In genomic region chr18:54946149-54946581, GRCh38 we compare ENCODE assay signal across 1 cellular context.
TF ChIP-seq lines count a peak whose summit lies in the region.

No MANE protein-coding gene starts in this region.

TF ChIP-seq in K562, 482 proteins besides CTCF, POLR2A, EP300 and RAD21 (continued from another document and continues in another):
- TF ChIP-seq ZMIZ1 (IDR thresholded peaks at IDR 0.05; ENCODE audit: low read depth in 2 of 2, low read length in 2 of 2), result no peak
- no peak for TF ChIP-seq SNIP1 (IDR thresholded peaks at IDR 0.05; ENCODE audit: low read depth)
- peak; percentile 72 for TF ChIP-seq LEF1 (IDR thresholded peaks at IDR 0.05)
- no peak for TF ChIP-seq ATF1 (CRISPR knock-in tag; IDR thresholded peaks at IDR 0.05)
- peak; percentile 60 for TF ChIP-seq ATF1 (tag; IDR thresholded peaks at IDR 0.05)
- TF ChIP-seq CHAMP1 (IDR thresholded peaks at IDR 0.05), result no peak
- TF ChIP-seq ZC3H11A (IDR thresholded peaks at IDR 0.05; ENCODE audit: low read depth, low read length), result no peak
- TF ChIP-seq SIX5 (IDR thresholded peaks at IDR 0.05; ENCODE audit: borderline replicate concordance in 1 of 2, insufficient read depth in 1 of 2, low read depth in 1 of 2, low read length in 2 of 2), result no peak
- TF ChIP-seq MYNN (IDR thresholded peaks at IDR 0.05), result 0 out of 2 replicates have a peak, but pooled peaks have one; percentile 39
- TF ChIP-seq MYNN (CRISPR knock-in tag; IDR thresholded peaks at IDR 0.05), result no peak
- no peak for TF ChIP-seq ZNF79 (CRISPR knock-in tag; IDR thresholded peaks at IDR 0.05; ENCODE audit: low read depth)
- no peak for TF ChIP-seq ZBTB1 (CRISPR knock-in tag; IDR thresholded peaks at IDR 0.05; ENCODE audit: borderline replicate concordance, low read depth)
- TF ChIP-seq NONO (IDR thresholded peaks at IDR 0.05; ENCODE audit: low read depth in 2 of 2, low read length in 1 of 2), result no peak
- no peak for TF ChIP-seq IRF1 (CRISPR knock-in tag; IDR thresholded peaks at IDR 0.05; ENCODE audit: borderline replicate concordance)
- TF ChIP-seq SMAD1 (IDR thresholded peaks at IDR 0.05; ENCODE audit: low read depth, low read length, partially characterized antibody), result no peak
- TF ChIP-seq POLR2H (tag; IDR thresholded peaks at IDR 0.05; ENCODE audit: low read depth), result peak; percentile 5; the same call in 1 of the 2 replicates
- TF ChIP-seq MYBL2 (IDR thresholded peaks at IDR 0.05; ENCODE audit: low read depth), result no peak
- TF ChIP-seq MYBL2 (CRISPR knock-in tag; IDR thresholded peaks at IDR 0.05; ENCODE audit: borderline replicate concordance), result no peak
- TF ChIP-seq NR2C1 (IDR thresholded peaks at IDR 0.05), result peak; percentile 49
- peak; percentile 61; the same call in 1 of the 2 replicates for TF ChIP-seq NR2C1 (tag; IDR thresholded peaks at IDR 0.05)
- TF ChIP-seq ZNF592 (IDR thresholded peaks at IDR 0.05), result peak; percentile 60; the same call in 1 of the 2 replicates
- TF ChIP-seq BRCA1 (IDR thresholded peaks at IDR 0.05), result no peak
- TF ChIP-seq BRCA1 (CRISPR knock-in tag; IDR thresholded peaks at IDR 0.05), result no peak
- TF ChIP-seq GABPA (tag; conservative IDR thresholded peaks at IDR 0.05; ENCODE audit: low read depth), result peak; percentile 42
- no peak for TF ChIP-seq MAX (CRISPR knock-in tag; IDR thresholded peaks at IDR 0.05)
- no peak for TF ChIP-seq ZNF134 (CRISPR knock-in tag; conservative IDR thresholded peaks at IDR 0.05)
- TF ChIP-seq CBX2 (IDR thresholded peaks at IDR 0.05; ENCODE audit: insufficient read depth, low read length, poor library complexity, severe bottlenecking), result no peak
- TF ChIP-seq ARID3A (IDR thresholded peaks at IDR 0.05; ENCODE audit: borderline replicate concordance, low read depth, low read length), result peak; percentile 69; the same call in 1 of the 2 replicates
- no peak for TF ChIP-seq CHCHD3 (CRISPR knock-in tag; IDR thresholded peaks at IDR 0.05)
- TF ChIP-seq VEZF1 (CRISPR knock-in tag; IDR thresholded peaks at IDR 0.05), result peak; percentile 55
- peak; percentile 89 for TF ChIP-seq CEBPB (tag; IDR thresholded peaks at IDR 0.05)
- TF ChIP-seq CBX3 (IDR thresholded peaks at IDR 0.05; ENCODE audit: borderline replicate concordance in 1 of 2, low read length in 2 of 2), result 0 out of 3 replicates have a peak, but pooled peaks of 1 of the 2 experiments have one; percentile 27
- peak; percentile 80 for TF ChIP-seq ARID1B (IDR thresholded peaks at IDR 0.05)
- TF ChIP-seq HIVEP1 (CRISPR knock-in tag; IDR thresholded peaks at IDR 0.05), result no peak
- no peak for TF ChIP-seq XRCC5 (IDR thresholded peaks at IDR 0.05; ENCODE audit: low read depth, low read length)
- 0 out of 2 replicates have a peak, but pooled peaks have one; percentile 31 for TF ChIP-seq SOX6 (IDR thresholded peaks at IDR 0.05)
- no peak for TF ChIP-seq E2F5 (CRISPR knock-in tag; IDR thresholded peaks at IDR 0.05)
- TF ChIP-seq E2F3 (CRISPR knock-in tag; IDR thresholded peaks at IDR 0.05), result no peak
- peak; percentile 45; the same call in 1 of the 2 replicates for TF ChIP-seq FOXM1 (IDR thresholded peaks at IDR 0.05; ENCODE audit: low read depth)
- TF ChIP-seq FOXM1 (CRISPR knock-in tag; IDR thresholded peaks at IDR 0.05; ENCODE audit: low read depth), result no peak
- TF ChIP-seq FOXK2 (conservative IDR thresholded peaks at IDR 0.05 in 1 of 2, IDR thresholded peaks at IDR 0.05 in 1 of 2; ENCODE audit: low read depth in 2 of 2), result 0 out of 4 replicates have a peak, but pooled peaks of 1 of the 2 experiments have one; percentile 35
- no peak for TF ChIP-seq ZNF3 (CRISPR knock-in tag; IDR thresholded peaks at IDR 0.05)
- TF ChIP-seq ZBTB2 (IDR thresholded peaks at IDR 0.05), result no peak; the same call in 1 of the 2 replicates
- TF ChIP-seq TSC22D4 (tag; IDR thresholded peaks at IDR 0.05), result no peak
- TF ChIP-seq STAT5A (IDR thresholded peaks at IDR 0.05; ENCODE audit: borderline replicate concordance, low read length), result no peak
- no peak for TF ChIP-seq ZNF57 (CRISPR knock-in tag; IDR thresholded peaks at IDR 0.05)
- no peak for TF ChIP-seq HLTF (IDR thresholded peaks at IDR 0.05)
- no peak for TF ChIP-seq ESRRB (CRISPR knock-in tag; IDR thresholded peaks at IDR 0.05; ENCODE audit: borderline replicate concordance)
- no peak for TF ChIP-seq NR2C2 (CRISPR knock-in tag; IDR thresholded peaks at IDR 0.05)
- peak; percentile 68 for TF ChIP-seq NR2C2 (tag; IDR thresholded peaks at IDR 0.05)
- TF ChIP-seq RB1 (IDR thresholded peaks at IDR 0.05; ENCODE audit: low read depth), result peak; percentile 18; the same call in 1 of the 2 replicates
- TF ChIP-seq NCOR1 (IDR thresholded peaks at IDR 0.05), result peak; percentile 56
- 0 out of 2 replicates have a peak, but pooled peaks have one; percentile 43 for TF ChIP-seq SMARCC2 (IDR thresholded peaks at IDR 0.05; ENCODE audit: low read depth)
- TF ChIP-seq DPF2 (IDR thresholded peaks at IDR 0.05), result peak; percentile 79
- no peak for TF ChIP-seq U2AF1 (optimal IDR thresholded peaks at IDR 0.05; ENCODE audit: low read depth, low read length)
- TF ChIP-seq POLR2AphosphoS5 (IDR thresholded peaks at IDR 0.05; ENCODE audit: control insufficient read depth, insufficient read depth, low read depth, low read length), result peak; percentile 48; the same call in 1 of the 2 replicates
- peak in 1 of 2 experiments; percentile 26; a peak in 1 of 4 replicates for TF ChIP-seq KDM1A (IDR thresholded peaks at IDR 0.05)
- peak; percentile 71 for TF ChIP-seq BRD9 (IDR thresholded peaks at IDR 0.05; ENCODE audit: low read depth, partially characterized antibody)
